Comparison of ENCODE assay signal across 26 cellular contexts in the genomic region with DNA sequence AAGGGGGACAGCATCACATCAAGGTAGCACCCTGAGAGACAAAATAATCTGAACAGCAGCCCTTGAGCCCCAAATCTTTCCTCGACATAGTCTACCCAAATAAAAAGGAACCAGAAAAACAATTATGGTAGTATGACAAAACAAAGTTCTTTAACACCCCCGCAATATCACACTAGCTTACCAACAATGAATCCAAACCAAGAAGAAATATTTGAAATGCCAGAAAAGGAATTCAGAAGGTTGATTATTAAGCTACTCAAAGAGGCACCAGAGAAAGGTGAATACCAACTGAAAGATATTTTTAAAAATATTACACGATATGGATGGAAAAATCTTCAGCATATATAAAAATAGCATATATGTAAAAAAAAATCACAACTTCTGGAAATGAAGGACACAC.
"Had no signal": no experiment of that assay in that cellular context is flagged by ENCODE, and none has a peak within 500 bp of the region (broad histone marks: within the 10 kb centered on the region; RNA-seq: fewer than 3 reads in every experiment).

No MANE protein-coding gene starts in this region.

- ATAC-seq: left cardiac atrium; left lung; lower lobe of right lung; mucosa of descending colon; naive thymus-derived CD4-positive, alpha-beta T cell; natural killer cell treated with Interleukin-12 subunit alpha and Interleukin-12 subunit beta and Interleukin-15 and Interleukin-18, amount 100 ng/mL, for 72 hours; right cardiac atrium; sciatic nerve; stimulated activated effector memory CD8-positive, alpha-beta T cell treated with anti-CD3 and anti-CD28 coated beads, Interleukin-12 subunit alpha, Interleukin-12 subunit beta, amount 100 ng/mL, for 72 hours had no signal

- FAIRE-seq: islet of Langerhans, kidney, urothelium cell line had no signal

- H3K9me3 ChIP-seq: ovary, thoracic aorta, tibial artery had no signal

- H3K27me3 ChIP-seq: left lung, ovary, spleen, suprapubic skin, tibial artery, upper lobe of right lung had no signal

- DNase-seq: hypothalamus; immature natural killer cell; kidney; left cardiac atrium; left lung; lower lobe of right lung; midbrain; naive thymus-derived CD4-positive, alpha-beta T cell; ovary; retina; right cardiac atrium; spleen; stimulated activated CD4-positive, alpha-beta T cell treated with anti-CD3 and anti-CD28 coated beads, Interleukin-4, amount 100 ng/mL, for 24 hours; stimulated activated naive CD4-positive, alpha-beta T cell; tibial artery; trophoblast cell; upper lobe of right lung had no signal

- H3K36me3 ChIP-seq: left lung, lower lobe of right lung, ovary, spleen, suprapubic skin, thoracic aorta, tibial artery, upper lobe of right lung had no signal

- H3K4me1 ChIP-seq: left lung, lower lobe of right lung, spleen, suprapubic skin, tibial artery, upper lobe of right lung had no signal

- H3K27ac ChIP-seq: left lung, lower lobe of right lung, ovary, skin epidermis, spleen, suprapubic skin, thoracic aorta, tibial artery, upper lobe of right lung had no signal

- H3K4me3 ChIP-seq: left lung, lower lobe of right lung, mucosa of descending colon, ovary, skin epidermis, spleen, suprapubic skin, thoracic aorta, tibial artery, upper lobe of right lung had no signal
